8 cellular contexts compared by ENCODE assay signal in the genomic region with DNA sequence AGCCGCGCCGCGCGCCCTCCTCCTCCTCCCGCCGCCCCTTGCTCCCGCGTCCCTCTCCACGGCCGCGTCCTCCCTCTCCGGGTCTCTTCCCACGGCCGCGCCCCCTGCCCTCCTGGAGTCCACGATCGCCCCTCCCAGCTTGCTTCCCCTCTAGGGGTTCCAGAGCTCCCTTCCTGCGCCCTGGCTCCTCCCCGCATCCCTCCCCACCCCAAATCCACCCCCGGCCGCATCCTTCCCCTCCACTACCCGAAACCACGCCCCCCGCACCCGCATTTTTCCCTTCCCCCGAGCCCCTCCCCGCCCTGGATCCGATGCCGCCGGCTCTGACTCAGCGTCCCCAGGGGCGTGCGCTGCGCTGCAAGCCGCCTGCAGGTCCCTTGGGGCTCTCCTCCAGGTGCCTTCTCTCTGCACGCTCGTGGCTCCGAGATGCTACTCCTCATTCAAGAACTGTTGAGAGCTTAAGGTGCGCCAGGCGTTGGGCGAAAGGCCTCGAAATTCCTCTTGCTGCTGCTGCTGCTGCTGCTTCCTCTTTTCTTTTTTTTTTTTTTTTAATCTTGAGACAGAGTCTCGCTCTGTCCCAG. TPM values are rescaled to one million over a fixed set of nuclear protein-coding genes. Genes with fewer than 3 reads are reported as not detected.
DNase-seq lines count a peak whose midpoint lies in the region; ATAC-seq and TF ChIP-seq lines count a peak whose summit lies in the region.

No MANE protein-coding gene starts in this region.

- intact Hi-C loops in MCF 10A (cut with micrococcal nuclease) = no loop called here

- POLR2A ChIA-PET in MCF 10A (lab: Yijun Ruan, JAX) = no interaction called here

- no peaks in the 10 kb centered on the region for H3K27me3 Mint-ChIP-seq in MCF 10A (ENCODE audit: insufficient read depth, unreplicated experiment)

- CTCF ChIA-PET in MCF 10A (lab: Yijun Ruan, JAX) = interaction anchor here (1.1 kb wide), 1 partner anchor 448 kb away, joined by 4 read pairs; no protein-coding TSS in a partner anchor

- TF ChIP-seq CTCF in WI38 (IDR thresholded peaks at IDR 0.05; ENCODE audit: low read depth, low read length) = no peak
- no peak for TF ChIP-seq CTCF in MCF 10A (IDR thresholded peaks at IDR 0.05; ENCODE audit: unreplicated experiment)

- H3K4me3 Mint-ChIP-seq in MCF 10A (ENCODE audit: unreplicated experiment) = no peak overlapping the region

- H3K4me3 ChIP-seq in WI38 (ENCODE audit: low read depth, low read length) = peak overlapping the region; percentile 60

- no TSS peak for BruUV-seq in MCF 10A (replicated peaks; lab: Mats Ljungman, UMichigan)

- H3K36me3 Mint-ChIP-seq in MCF 10A (ENCODE audit: insufficient read depth, unreplicated experiment) = no peaks in the 10 kb centered on the region

- no peaks in the 10 kb centered on the region for H3K9me3 Mint-ChIP-seq in MCF 10A (ENCODE audit: unreplicated experiment)

- DNase-seq in COLO668 (lab: John Stamatoyannopoulos, UW; ENCODE audit: unreplicated experiment) (peak; percentile 6), LHCN-M2 (ENCODE audit: low read depth) (peak; percentile 44), MCF 10A (ENCODE audit: unreplicated experiment) (peak; percentile 37), islet precursor cell (peak; percentile 79), SW 1271 (lab: John Stamatoyannopoulos, UW) (no peak)
- DNase-seq in stimulated activated CD4-positive, alpha-beta T cell treated with anti-CD3 and anti-CD28 coated beads, Interleukin-4, amount 100 ng/mL, for 4 hours = peak; percentile 78 to 84

- H3K4me1 Mint-ChIP-seq in MCF 10A (ENCODE audit: insufficient read depth, unreplicated experiment) = no peaks in the 10 kb centered on the region

- H3K27ac Mint-ChIP-seq in MCF 10A (ENCODE audit: low read depth, unreplicated experiment) = no peak overlapping the region

- peak; percentile 93 for ATAC-seq in GM21423 (IDR thresholded peaks at IDR 0.05; ENCODE audit: unreplicated experiment)

RNA-seq across cellular contexts. Expression of a gene that starts 0.3 kb away (rescaled TPM):
- 0.06 and 0.11 TPM in 2 replicates for total RNA-seq in LHCN-M2 (2014; rRNA removed)
- polyA plus RNA-seq in LHCN-M2 (2012) = 3.6 TPM
- not detected in 2 replicates for total RNA-seq in MCF 10A (2022)

RNA-seq across cellular contexts. Expression of a gene that starts 8.2 kb away (rescaled TPM):
- total RNA-seq in LHCN-M2 (2014; rRNA removed) = 18.8 and 23.1 TPM in 2 replicates
- 15.5 TPM for polyA plus RNA-seq in LHCN-M2 (2012)
- total RNA-seq in MCF 10A (2022) = 30.4 and 31.5 TPM in 2 replicates

Comparison
In these comparisons a context has a peak if more than half of its experiments do, and no peak if none do; other contexts are left out.
1. DNase-seq: peak in COLO668 (single experiment), LHCN-M2 (single experiment), MCF 10A (single experiment), islet precursor cell (single experiment) and stimulated activated CD4-positive, alpha-beta T cell treated with anti-CD3 and anti-CD28 coated beads, Interleukin-4, amount 100 ng/mL, for 4 hours (2 of 2); none in SW 1271 (0 of 2).